In the genomic region with DNA sequence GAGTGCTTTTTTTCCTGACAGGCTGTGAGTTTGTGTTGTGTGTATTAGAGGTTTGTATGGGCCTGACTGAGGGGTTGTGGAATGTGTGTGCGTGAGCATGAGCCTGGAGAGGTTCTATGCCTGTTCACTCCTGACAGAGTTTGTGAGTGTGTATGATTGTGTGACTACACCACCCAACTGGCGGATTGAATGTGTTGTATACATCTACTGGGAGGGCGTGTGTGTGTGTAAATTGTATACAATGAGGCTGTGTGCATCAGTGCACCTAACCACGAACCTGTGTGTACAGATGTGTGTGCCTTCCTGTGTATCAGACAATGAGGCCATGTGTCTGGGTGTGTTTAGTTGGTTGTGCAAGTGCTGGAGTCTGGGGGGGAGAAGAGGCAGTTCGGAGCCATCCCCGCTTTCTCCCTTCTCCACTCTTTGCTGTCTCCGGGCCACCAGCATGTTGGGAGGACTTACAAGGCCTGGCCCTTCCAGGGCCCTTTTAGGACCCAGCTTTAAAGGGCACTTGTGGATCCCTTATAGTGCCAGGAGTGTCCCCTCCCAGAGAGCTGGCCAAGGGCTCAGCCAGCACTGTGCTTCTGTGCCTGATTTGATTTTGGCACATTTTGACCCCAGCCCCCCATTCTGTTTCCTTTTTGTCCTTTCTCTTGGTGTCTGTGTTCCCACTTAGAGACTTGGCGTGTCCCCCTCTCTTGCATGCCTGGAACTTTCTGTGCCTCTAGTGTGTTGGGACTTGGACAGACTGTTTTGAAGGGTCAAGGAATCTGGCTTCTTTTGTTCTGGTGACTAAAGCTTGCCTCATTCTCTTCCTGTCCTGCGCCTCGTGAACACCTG, we compare ENCODE assay signal across 1 cellular context.
TF ChIP-seq lines count a peak whose summit lies in the region.

No MANE protein-coding gene starts in this region.

TF ChIP-seq in HepG2, 621 proteins besides CTCF, POLR2A, EP300 and RAD21 (continued from another document and continues in another):
- TF ChIP-seq GZF1 (CRISPR knock-in tag; IDR thresholded peaks at IDR 0.05) = no peak
- TF ChIP-seq, protein P1, sequence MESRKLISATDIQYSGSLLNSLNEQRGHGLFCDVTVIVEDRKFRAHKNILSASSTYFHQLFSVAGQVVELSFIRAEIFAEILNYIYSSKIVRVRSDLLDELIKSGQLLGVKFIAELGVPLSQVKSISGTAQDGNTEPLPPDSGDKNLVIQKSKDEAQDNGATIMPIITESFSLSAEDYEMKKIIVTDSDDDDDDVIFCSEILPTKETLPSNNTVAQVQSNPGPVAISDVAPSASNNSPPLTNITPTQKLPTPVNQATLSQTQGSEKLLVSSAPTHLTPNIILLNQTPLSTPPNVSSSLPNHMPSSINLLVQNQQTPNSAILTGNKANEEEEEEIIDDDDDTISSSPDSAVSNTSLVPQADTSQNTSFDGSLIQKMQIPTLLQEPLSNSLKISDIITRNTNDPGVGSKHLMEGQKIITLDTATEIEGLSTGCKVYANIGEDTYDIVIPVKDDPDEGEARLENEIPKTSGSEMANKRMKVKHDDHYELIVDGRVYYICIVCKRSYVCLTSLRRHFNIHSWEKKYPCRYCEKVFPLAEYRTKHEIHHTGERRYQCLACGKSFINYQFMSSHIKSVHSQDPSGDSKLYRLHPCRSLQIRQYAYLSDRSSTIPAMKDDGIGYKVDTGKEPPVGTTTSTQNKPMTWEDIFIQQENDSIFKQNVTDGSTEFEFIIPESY (CRISPR knock-in tag; IDR thresholded peaks at IDR 0.05) = peak; percentile 15; the same call in 1 of the 2 replicates
- TF ChIP-seq HNRNPL (IDR thresholded peaks at IDR 0.05; ENCODE audit: low read depth, low read length) = no peak
- TF ChIP-seq, protein P2, sequence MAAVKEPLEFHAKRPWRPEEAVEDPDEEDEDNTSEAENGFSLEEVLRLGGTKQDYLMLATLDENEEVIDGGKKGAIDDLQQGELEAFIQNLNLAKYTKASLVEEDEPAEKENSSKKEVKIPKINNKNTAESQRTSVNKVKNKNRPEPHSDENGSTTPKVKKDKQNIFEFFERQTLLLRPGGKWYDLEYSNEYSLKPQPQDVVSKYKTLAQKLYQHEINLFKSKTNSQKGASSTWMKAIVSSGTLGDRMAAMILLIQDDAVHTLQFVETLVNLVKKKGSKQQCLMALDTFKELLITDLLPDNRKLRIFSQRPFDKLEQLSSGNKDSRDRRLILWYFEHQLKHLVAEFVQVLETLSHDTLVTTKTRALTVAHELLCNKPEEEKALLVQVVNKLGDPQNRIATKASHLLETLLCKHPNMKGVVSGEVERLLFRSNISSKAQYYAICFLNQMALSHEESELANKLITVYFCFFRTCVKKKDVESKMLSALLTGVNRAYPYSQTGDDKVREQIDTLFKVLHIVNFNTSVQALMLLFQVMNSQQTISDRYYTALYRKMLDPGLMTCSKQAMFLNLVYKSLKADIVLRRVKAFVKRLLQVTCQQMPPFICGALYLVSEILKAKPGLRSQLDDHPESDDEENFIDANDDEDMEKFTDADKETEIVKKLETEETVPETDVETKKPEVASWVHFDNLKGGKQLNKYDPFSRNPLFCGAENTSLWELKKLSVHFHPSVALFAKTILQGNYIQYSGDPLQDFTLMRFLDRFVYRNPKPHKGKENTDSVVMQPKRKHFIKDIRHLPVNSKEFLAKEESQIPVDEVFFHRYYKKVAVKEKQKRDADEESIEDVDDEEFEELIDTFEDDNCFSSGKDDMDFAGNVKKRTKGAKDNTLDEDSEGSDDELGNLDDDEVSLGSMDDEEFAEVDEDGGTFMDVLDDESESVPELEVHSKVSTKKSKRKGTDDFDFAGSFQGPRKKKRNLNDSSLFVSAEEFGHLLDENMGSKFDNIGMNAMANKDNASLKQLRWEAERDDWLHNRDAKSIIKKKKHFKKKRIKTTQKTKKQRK (IDR thresholded peaks at IDR 0.05; ENCODE audit: low read length) = no peak
- TF ChIP-seq BORCS8-MEF2B (CRISPR knock-in tag; IDR thresholded peaks at IDR 0.05) = no peak
- TF ChIP-seq, protein P3, sequence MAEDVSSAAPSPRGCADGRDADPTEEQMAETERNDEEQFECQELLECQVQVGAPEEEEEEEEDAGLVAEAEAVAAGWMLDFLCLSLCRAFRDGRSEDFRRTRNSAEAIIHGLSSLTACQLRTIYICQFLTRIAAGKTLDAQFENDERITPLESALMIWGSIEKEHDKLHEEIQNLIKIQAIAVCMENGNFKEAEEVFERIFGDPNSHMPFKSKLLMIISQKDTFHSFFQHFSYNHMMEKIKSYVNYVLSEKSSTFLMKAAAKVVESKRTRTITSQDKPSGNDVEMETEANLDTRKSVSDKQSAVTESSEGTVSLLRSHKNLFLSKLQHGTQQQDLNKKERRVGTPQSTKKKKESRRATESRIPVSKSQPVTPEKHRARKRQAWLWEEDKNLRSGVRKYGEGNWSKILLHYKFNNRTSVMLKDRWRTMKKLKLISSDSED (CRISPR knock-in tag; IDR thresholded peaks at IDR 0.05) = no peak
- TF ChIP-seq SOX6 (IDR thresholded peaks at IDR 0.05) = no peak
- no peak; the same call in 1 of the 2 replicates for TF ChIP-seq SOX6 (CRISPR knock-in tag; IDR thresholded peaks at IDR 0.05)
- TF ChIP-seq, protein P4, sequence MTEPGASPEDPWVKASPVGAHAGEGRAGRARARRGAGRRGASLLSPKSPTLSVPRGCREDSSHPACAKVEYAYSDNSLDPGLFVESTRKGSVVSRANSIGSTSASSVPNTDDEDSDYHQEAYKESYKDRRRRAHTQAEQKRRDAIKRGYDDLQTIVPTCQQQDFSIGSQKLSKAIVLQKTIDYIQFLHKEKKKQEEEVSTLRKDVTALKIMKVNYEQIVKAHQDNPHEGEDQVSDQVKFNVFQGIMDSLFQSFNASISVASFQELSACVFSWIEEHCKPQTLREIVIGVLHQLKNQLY (CRISPR knock-in tag; IDR thresholded peaks at IDR 0.05) = no peak
- TF ChIP-seq, protein P5, sequence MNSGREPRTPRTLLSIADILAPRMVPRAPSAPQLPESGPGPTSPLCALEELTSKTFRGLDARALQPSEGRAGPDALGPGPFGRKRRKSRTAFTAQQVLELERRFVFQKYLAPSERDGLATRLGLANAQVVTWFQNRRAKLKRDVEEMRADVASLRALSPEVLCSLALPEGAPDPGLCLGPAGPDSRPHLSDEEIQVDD (CRISPR knock-in tag; IDR thresholded peaks at IDR 0.05; ENCODE audit: borderline replicate concordance) = no peak
- TF ChIP-seq, protein P6, sequence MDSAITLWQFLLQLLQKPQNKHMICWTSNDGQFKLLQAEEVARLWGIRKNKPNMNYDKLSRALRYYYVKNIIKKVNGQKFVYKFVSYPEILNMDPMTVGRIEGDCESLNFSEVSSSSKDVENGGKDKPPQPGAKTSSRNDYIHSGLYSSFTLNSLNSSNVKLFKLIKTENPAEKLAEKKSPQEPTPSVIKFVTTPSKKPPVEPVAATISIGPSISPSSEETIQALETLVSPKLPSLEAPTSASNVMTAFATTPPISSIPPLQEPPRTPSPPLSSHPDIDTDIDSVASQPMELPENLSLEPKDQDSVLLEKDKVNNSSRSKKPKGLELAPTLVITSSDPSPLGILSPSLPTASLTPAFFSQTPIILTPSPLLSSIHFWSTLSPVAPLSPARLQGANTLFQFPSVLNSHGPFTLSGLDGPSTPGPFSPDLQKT (CRISPR knock-in tag; IDR thresholded peaks at IDR 0.05; ENCODE audit: borderline replicate concordance) = no peak
- TF ChIP-seq, protein P7, sequence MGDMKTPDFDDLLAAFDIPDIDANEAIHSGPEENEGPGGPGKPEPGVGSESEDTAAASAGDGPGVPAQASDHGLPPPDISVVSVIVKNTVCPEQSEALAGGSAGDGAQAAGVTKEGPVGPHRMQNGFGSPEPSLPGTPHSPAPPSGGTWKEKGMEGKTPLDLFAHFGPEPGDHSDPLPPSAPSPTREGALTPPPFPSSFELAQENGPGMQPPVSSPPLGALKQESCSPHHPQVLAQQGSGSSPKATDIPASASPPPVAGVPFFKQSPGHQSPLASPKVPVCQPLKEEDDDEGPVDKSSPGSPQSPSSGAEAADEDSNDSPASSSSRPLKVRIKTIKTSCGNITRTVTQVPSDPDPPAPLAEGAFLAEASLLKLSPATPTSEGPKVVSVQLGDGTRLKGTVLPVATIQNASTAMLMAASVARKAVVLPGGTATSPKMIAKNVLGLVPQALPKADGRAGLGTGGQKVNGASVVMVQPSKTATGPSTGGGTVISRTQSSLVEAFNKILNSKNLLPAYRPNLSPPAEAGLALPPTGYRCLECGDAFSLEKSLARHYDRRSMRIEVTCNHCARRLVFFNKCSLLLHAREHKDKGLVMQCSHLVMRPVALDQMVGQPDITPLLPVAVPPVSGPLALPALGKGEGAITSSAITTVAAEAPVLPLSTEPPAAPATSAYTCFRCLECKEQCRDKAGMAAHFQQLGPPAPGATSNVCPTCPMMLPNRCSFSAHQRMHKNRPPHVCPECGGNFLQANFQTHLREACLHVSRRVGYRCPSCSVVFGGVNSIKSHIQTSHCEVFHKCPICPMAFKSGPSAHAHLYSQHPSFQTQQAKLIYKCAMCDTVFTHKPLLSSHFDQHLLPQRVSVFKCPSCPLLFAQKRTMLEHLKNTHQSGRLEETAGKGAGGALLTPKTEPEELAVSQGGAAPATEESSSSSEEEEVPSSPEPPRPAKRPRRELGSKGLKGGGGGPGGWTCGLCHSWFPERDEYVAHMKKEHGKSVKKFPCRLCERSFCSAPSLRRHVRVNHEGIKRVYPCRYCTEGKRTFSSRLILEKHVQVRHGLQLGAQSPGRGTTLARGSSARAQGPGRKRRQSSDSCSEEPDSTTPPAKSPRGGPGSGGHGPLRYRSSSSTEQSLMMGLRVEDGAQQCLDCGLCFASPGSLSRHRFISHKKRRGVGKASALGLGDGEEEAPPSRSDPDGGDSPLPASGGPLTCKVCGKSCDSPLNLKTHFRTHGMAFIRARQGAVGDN (CRISPR knock-in tag; IDR thresholded peaks at IDR 0.05) = peak; percentile 2; the same call in 1 of the 2 replicates
- no peak for TF ChIP-seq KDM3A (CRISPR knock-in tag; IDR thresholded peaks at IDR 0.05; ENCODE audit: low read depth)
- TF ChIP-seq, protein P8, sequence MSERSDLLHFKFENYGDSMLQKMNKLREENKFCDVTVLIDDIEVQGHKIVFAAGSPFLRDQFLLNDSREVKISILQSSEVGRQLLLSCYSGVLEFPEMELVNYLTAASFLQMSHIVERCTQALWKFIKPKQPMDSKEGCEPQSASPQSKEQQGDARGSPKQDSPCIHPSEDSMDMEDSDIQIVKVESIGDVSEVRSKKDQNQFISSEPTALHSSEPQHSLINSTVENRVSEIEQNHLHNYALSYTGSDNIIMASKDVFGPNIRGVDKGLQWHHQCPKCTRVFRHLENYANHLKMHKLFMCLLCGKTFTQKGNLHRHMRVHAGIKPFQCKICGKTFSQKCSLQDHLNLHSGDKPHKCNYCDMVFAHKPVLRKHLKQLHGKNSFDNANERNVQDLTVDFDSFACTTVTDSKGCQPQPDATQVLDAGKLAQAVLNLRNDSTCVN (CRISPR knock-in tag; IDR thresholded peaks at IDR 0.05; ENCODE audit: borderline replicate concordance) = no peak
- peak; percentile 30 for TF ChIP-seq MED1 (CRISPR knock-in tag; IDR thresholded peaks at IDR 0.05)
- no peak for TF ChIP-seq ARNT (IDR thresholded peaks at IDR 0.05)
- TF ChIP-seq, protein P9, sequence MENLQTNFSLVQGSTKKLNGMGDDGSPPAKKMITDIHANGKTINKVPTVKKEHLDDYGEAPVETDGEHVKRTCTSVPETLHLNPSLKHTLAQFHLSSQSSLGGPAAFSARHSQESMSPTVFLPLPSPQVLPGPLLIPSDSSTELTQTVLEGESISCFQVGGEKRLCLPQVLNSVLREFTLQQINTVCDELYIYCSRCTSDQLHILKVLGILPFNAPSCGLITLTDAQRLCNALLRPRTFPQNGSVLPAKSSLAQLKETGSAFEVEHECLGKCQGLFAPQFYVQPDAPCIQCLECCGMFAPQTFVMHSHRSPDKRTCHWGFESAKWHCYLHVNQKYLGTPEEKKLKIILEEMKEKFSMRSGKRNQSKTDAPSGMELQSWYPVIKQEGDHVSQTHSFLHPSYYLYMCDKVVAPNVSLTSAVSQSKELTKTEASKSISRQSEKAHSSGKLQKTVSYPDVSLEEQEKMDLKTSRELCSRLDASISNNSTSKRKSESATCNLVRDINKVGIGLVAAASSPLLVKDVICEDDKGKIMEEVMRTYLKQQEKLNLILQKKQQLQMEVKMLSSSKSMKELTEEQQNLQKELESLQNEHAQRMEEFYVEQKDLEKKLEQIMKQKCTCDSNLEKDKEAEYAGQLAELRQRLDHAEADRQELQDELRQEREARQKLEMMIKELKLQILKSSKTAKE (CRISPR knock-in tag; IDR thresholded peaks at IDR 0.05; ENCODE audit: borderline replicate concordance) = no peak
- no peak for TF ChIP-seq ZNF775 (CRISPR knock-in tag; IDR thresholded peaks at IDR 0.05; ENCODE audit: borderline replicate concordance)
- TF ChIP-seq ELF3 (CRISPR knock-in tag; IDR thresholded peaks at IDR 0.05) = peak; percentile 17; the same call in 1 of the 2 replicates
- TF ChIP-seq, protein P10, sequence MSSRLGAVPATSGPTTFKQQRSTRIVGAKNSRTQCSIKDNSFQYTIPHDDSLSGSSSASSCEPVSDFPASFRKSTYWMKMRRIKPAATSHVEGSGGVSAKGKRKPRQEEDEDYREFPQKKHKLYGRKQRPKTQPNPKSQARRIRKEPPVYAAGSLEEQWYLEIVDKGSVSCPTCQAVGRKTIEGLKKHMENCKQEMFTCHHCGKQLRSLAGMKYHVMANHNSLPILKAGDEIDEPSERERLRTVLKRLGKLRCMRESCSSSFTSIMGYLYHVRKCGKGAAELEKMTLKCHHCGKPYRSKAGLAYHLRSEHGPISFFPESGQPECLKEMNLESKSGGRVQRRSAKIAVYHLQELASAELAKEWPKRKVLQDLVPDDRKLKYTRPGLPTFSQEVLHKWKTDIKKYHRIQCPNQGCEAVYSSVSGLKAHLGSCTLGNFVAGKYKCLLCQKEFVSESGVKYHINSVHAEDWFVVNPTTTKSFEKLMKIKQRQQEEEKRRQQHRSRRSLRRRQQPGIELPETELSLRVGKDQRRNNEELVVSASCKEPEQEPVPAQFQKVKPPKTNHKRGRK (CRISPR knock-in tag; IDR thresholded peaks at IDR 0.05) = no peak
- no peak for TF ChIP-seq ATF7-NPFF (CRISPR knock-in tag; IDR thresholded peaks at IDR 0.05; ENCODE audit: low read depth)
- 0 out of 2 replicates have a peak, but pooled peaks have one; percentile 26 for TF ChIP-seq HHEX (CRISPR knock-in tag; IDR thresholded peaks at IDR 0.05)
- TF ChIP-seq SUZ12 (IDR thresholded peaks at IDR 0.05; ENCODE audit: low read depth, low read length) = no peak
- TF ChIP-seq, protein P11, sequence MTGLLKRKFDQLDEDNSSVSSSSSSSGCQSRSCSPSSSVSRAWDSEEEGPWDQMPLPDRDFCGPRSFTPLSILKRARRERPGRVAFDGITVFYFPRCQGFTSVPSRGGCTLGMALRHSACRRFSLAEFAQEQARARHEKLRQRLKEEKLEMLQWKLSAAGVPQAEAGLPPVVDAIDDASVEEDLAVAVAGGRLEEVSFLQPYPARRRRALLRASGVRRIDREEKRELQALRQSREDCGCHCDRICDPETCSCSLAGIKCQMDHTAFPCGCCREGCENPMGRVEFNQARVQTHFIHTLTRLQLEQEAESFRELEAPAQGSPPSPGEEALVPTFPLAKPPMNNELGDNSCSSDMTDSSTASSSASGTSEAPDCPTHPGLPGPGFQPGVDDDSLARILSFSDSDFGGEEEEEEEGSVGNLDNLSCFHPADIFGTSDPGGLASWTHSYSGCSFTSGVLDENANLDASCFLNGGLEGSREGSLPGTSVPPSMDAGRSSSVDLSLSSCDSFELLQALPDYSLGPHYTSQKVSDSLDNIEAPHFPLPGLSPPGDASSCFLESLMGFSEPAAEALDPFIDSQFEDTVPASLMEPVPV (CRISPR knock-in tag; IDR thresholded peaks at IDR 0.05) = no peak
- TF ChIP-seq CCAR2 (optimal IDR thresholded peaks at IDR 0.05; ENCODE audit: low read depth, low read length) = no peak
- no peak for TF ChIP-seq ZNF737 (CRISPR knock-in tag; IDR thresholded peaks at IDR 0.05; ENCODE audit: borderline replicate concordance)
- TF ChIP-seq ZNF670 (CRISPR knock-in tag; IDR thresholded peaks at IDR 0.05; ENCODE audit: borderline replicate concordance) = no peak
- no peak for TF ChIP-seq MXI1 (IDR thresholded peaks at IDR 0.05; ENCODE audit: borderline replicate concordance, low read depth, low read length)
- TF ChIP-seq ZNF20 (CRISPR knock-in tag; IDR thresholded peaks at IDR 0.05) = no peak
- no peak for TF ChIP-seq TEAD2 (CRISPR knock-in tag; IDR thresholded peaks at IDR 0.05)
- no peak for TF ChIP-seq NR2F2 (IDR thresholded peaks at IDR 0.05; ENCODE audit: borderline replicate concordance, low read depth)
- TF ChIP-seq ZNF788 (CRISPR knock-in tag; IDR thresholded peaks at IDR 0.05; ENCODE audit: borderline replicate concordance) = no peak
- TF ChIP-seq ZNF569 (CRISPR knock-in tag; IDR thresholded peaks at IDR 0.05; ENCODE audit: borderline replicate concordance) = no peak
